In the genomic region with DNA sequence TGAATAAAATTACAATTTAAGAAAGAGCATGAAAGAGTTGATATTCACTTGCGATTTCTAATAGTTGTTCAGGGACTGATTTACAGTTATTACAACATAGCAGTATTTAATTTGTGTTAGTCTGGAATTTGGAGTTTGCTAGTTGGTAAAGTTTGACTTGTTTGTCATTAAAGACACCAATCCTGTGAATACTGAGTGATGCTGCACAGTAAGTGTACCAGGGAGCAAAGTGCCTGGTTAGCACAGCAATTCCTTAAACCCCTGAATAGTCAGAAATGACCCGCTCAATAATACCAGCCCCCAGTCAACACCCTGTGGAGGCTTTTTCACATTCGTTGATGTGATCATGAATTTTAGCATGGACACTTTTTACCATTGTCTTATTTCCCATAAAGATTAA, we compare ENCODE assay signal across 2 cellular contexts.
TF ChIP-seq lines count a peak whose summit lies in the region.

No MANE protein-coding gene starts in this region.

TF ChIP-seq in liver, 16 proteins besides CTCF, POLR2A, EP300 and RAD21:
- TF ChIP-seq, protein P1, sequence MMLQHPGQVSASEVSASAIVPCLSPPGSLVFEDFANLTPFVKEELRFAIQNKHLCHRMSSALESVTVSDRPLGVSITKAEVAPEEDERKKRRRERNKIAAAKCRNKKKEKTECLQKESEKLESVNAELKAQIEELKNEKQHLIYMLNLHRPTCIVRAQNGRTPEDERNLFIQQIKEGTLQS (IDR thresholded peaks at IDR 0.05) = peak; percentile 4
- TF ChIP-seq HNF4G (IDR thresholded peaks at IDR 0.05) = no peak
- TF ChIP-seq HNF4A (conservative IDR thresholded peaks at IDR 0.05) = peak in 1 of 2 donors; percentile 78
- TF ChIP-seq SP1 (IDR thresholded peaks at IDR 0.05) = peak; percentile 7
- peak; percentile 49 for TF ChIP-seq FOXA2 (IDR thresholded peaks at IDR 0.05)

TF ChIP-seq in HepG2, 621 proteins besides CTCF, POLR2A, EP300 and RAD21 (continued from another document):
- no peak for TF ChIP-seq HIC2 (CRISPR knock-in tag; IDR thresholded peaks at IDR 0.05; ENCODE audit: low read depth)
